8 cellular contexts compared by ENCODE assay signal in genomic region chr1:36397378-36398230, GRCh38. TPM values are rescaled to one million over a fixed set of nuclear protein-coding genes. Genes with fewer than 3 reads are reported as not detected.
DNase-seq lines count a peak whose midpoint lies in the region; ATAC-seq, FAIRE-seq and TF ChIP-seq lines count a peak whose summit lies in the region.

Gene LSM10, minus strand, starts transcription at chr1:36397908. Its CDS starts 3,779 bp downstream, at chr1:36394129.

- H3K4me1 ChIP-seq in neutrophil (ENCODE audit: control insufficient read depth in 1 of 2, insufficient read depth in 1 of 2, low read depth in 1 of 2, low read length in 1 of 2), result peaks cover 48 to 54% of the 10 kb centered on the region in 2 experiments

- H3K36me3 ChIP-seq in SK-N-MC (ENCODE audit: insufficient read depth, low read length) (peaks cover 17% of the 10 kb centered on the region), neutrophil (peaks cover 16% of the 10 kb centered on the region)

- peak within 1 kb of the TSS; percentile 86 for H3K9ac ChIP-seq in SK-N-MC (ENCODE audit: insufficient read length)

- peak; percentile 75 for ATAC-seq in HG02571 (IDR thresholded peaks at IDR 0.05; ENCODE audit: unreplicated experiment)

- H3K4me3 ChIP-seq in SK-N-MC (peak within 1 kb of the TSS; percentile 95), neutrophil (ENCODE audit: low read depth in 1 of 2, low read length in 1 of 2) (peak within 1 kb of the TSS; percentile 81 to 93)

- intact Hi-C loops in activated naive CD4-positive, alpha-beta T cell treated with anti-CD3 and anti-CD28 coated beads for 36 hours (cut with micrococcal nuclease), result loop anchor here (1.0 kb wide), 2 partner anchors 11 to 23 kb away; no protein-coding TSS in a partner anchor

- TF ChIP-seq CTCF in neutrophil (IDR thresholded peaks at IDR 0.05), result no peak

- H3K27me3 ChIP-seq in neutrophil, result no peaks in the 10 kb centered on the region

- H3K9me3 Mint-ChIP-seq in activated naive CD4-positive, alpha-beta T cell treated with anti-CD3 and anti-CD28 coated beads for 36 hours, result no peaks in the 10 kb centered on the region

- H3K27ac Mint-ChIP-seq in activated naive CD4-positive, alpha-beta T cell treated with anti-CD3 and anti-CD28 coated beads for 36 hours, result peak within 1 kb of the TSS; percentile 94

- H3K36me3 Mint-ChIP-seq in activated naive CD4-positive, alpha-beta T cell treated with anti-CD3 and anti-CD28 coated beads for 36 hours (ENCODE audit: low read depth), result peaks cover 13% of the 10 kb centered on the region

- H3K27ac ChIP-seq in SK-N-MC (peak within 1 kb of the TSS; percentile 89), neutrophil (peak within 1 kb of the TSS; percentile 93), substantia nigra (ENCODE audit: low read depth, low read length, poor library complexity, severe bottlenecking) (peak within 1 kb of the TSS; percentile 83)

- H3K9me3 ChIP-seq in SK-N-MC (ENCODE audit: low read depth, low read length), result no peaks in the 10 kb centered on the region
- no peaks in the 10 kb centered on the region for H3K9me3 ChIP-seq in neutrophil

- CTCF ChIA-PET in activated naive CD4-positive, alpha-beta T cell treated with anti-CD3 and anti-CD28 coated beads for 36 hours (lab: Charles Lee), result interaction anchor here (0.7 to 2.8 kb wide), 7 partner anchors 9 to 112 kb away, joined by 3 to 13 read pairs (median 4); partner anchors contain the start of gene STK40

- H3K4me1 Mint-ChIP-seq in activated naive CD4-positive, alpha-beta T cell treated with anti-CD3 and anti-CD28 coated beads for 36 hours (ENCODE audit: low read depth), result peaks cover 35% of the 10 kb centered on the region

- H3K4me3 Mint-ChIP-seq in activated naive CD4-positive, alpha-beta T cell treated with anti-CD3 and anti-CD28 coated beads for 36 hours, result peak within 1 kb of the TSS; percentile 96

- FAIRE-seq in frontal cortex (lab: Jason Lieb, UNC), result no peak

- no peaks in the 10 kb centered on the region for H3K27me3 Mint-ChIP-seq in activated naive CD4-positive, alpha-beta T cell treated with anti-CD3 and anti-CD28 coated beads for 36 hours (ENCODE audit: low read depth)

- DNase-seq in GM04503 (ENCODE audit: low read depth), result peak; percentile 75
- peak; percentile 87 for DNase-seq in NCI-H1048 (lab: John Stamatoyannopoulos, UW)
- peak; percentile 72 for DNase-seq in SK-N-MC (ENCODE audit: low read depth, low spot score)
- DNase-seq in activated naive CD4-positive, alpha-beta T cell treated with anti-CD3 and anti-CD28 coated beads for 36 hours, result peak; percentile 95
- peak; percentile 84 to 89 for DNase-seq in frontal cortex (ENCODE audit: low spot score in 2 of 2)
- DNase-seq in substantia nigra (lab: John Stamatoyannopoulos, UW), result peak; percentile 45 to 98 (median 89)

RNA-seq across cellular contexts. Expression of gene LSM10, which starts in this region (rescaled TPM):
- 10 to 100 TPM; 33.5 to 36.5 TPM for total RNA-seq in activated naive CD4-positive, alpha-beta T cell treated with anti-CD3 and anti-CD28 coated beads for 36 hours
- total RNA-seq in frontal cortex, result 3.3 TPM

Comparison
In these comparisons a context has a peak if more than half of its experiments do, and no peak if none do; other contexts are left out.
1. Peak in every context shown above with its lines: DNase-seq, ATAC-seq, H3K4me3 ChIP-seq and H3K27ac ChIP-seq.